Comparison of ENCODE assay signal across 2 cellular contexts in the genomic region with DNA sequence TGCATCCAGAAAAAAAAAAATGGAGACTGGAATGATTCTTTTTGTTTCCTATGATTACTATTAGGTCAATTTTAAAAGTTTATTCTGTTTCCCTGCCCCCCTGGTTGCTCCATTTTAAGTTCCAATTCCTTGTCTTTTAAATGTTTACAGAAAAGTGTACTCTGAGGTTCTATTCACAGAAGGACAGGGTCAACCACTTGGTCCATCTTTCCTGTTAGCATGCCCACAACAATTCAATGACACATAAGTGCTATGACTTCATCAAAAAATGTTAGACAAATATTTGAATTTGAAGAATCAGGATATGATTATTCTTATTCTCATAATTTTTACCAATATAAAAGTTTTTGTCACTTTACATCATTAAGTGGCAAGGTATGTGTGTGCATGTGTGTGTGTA.
TF ChIP-seq lines count a peak whose summit lies in the region.

No MANE protein-coding gene starts in this region.

TF ChIP-seq in A549, 52 proteins besides CTCF, POLR2A, EP300 and RAD21:
- TF ChIP-seq E2F6 (IDR thresholded peaks at IDR 0.05; ENCODE audit: borderline replicate concordance, low read depth) (no peak), FOSL2 (IDR thresholded peaks at IDR 0.05) (no peak), FOSL2 (CRISPR knock-in tag; IDR thresholded peaks at IDR 0.05) (peak; percentile 27; the same call in 1 of the 2 replicates), RARB (CRISPR knock-in tag; IDR thresholded peaks at IDR 0.05) (no peak), ZSCAN20 (CRISPR knock-in tag; IDR thresholded peaks at IDR 0.05) (no peak)

TF ChIP-seq in GM23338, 12 proteins besides CTCF, POLR2A, EP300 and RAD21:
- TF ChIP-seq, protein P1, sequence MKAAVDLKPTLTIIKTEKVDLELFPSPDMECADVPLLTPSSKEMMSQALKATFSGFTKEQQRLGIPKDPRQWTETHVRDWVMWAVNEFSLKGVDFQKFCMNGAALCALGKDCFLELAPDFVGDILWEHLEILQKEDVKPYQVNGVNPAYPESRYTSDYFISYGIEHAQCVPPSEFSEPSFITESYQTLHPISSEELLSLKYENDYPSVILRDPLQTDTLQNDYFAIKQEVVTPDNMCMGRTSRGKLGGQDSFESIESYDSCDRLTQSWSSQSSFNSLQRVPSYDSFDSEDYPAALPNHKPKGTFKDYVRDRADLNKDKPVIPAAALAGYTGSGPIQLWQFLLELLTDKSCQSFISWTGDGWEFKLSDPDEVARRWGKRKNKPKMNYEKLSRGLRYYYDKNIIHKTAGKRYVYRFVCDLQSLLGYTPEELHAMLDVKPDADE (IDR thresholded peaks at IDR 0.05), result no peak
- TF ChIP-seq EZH2phosphoT487 (IDR thresholded peaks at IDR 0.05; ENCODE audit: unreplicated experiment) (no peak), CREB1 (CRISPR knock-in tag; IDR thresholded peaks at IDR 0.05; ENCODE audit: low read depth) (no peak), POLR2AphosphoS5 (IDR thresholded peaks at IDR 0.05; ENCODE audit: low read depth) (no peak), STAT1 (IDR thresholded peaks at IDR 0.05; ENCODE audit: unreplicated experiment) (no peak), ZNF114 (CRISPR knock-in tag; IDR thresholded peaks at IDR 0.05) (no peak), ZNF331 (CRISPR knock-in tag; IDR thresholded peaks at IDR 0.05; ENCODE audit: low read depth) (no peak), JUNB (IDR thresholded peaks at IDR 0.05; ENCODE audit: unreplicated experiment) (no peak), ZNF462 (CRISPR knock-in tag; IDR thresholded peaks at IDR 0.05) (no peak), NANOG (IDR thresholded peaks at IDR 0.05; ENCODE audit: borderline replicate concordance) (no peak), EZH2 (IDR thresholded peaks at IDR 0.05; ENCODE audit: low read depth, unreplicated experiment) (no peak)
- TF ChIP-seq, protein P2, sequence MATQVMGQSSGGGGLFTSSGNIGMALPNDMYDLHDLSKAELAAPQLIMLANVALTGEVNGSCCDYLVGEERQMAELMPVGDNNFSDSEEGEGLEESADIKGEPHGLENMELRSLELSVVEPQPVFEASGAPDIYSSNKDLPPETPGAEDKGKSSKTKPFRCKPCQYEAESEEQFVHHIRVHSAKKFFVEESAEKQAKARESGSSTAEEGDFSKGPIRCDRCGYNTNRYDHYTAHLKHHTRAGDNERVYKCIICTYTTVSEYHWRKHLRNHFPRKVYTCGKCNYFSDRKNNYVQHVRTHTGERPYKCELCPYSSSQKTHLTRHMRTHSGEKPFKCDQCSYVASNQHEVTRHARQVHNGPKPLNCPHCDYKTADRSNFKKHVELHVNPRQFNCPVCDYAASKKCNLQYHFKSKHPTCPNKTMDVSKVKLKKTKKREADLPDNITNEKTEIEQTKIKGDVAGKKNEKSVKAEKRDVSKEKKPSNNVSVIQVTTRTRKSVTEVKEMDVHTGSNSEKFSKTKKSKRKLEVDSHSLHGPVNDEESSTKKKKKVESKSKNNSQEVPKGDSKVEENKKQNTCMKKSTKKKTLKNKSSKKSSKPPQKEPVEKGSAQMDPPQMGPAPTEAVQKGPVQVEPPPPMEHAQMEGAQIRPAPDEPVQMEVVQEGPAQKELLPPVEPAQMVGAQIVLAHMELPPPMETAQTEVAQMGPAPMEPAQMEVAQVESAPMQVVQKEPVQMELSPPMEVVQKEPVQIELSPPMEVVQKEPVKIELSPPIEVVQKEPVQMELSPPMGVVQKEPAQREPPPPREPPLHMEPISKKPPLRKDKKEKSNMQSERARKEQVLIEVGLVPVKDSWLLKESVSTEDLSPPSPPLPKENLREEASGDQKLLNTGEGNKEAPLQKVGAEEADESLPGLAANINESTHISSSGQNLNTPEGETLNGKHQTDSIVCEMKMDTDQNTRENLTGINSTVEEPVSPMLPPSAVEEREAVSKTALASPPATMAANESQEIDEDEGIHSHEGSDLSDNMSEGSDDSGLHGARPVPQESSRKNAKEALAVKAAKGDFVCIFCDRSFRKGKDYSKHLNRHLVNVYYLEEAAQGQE (IDR thresholded peaks at IDR 0.05; ENCODE audit: unreplicated experiment), result no peak
